Comparison of ENCODE assay signal across 15 cellular contexts in the genomic region with DNA sequence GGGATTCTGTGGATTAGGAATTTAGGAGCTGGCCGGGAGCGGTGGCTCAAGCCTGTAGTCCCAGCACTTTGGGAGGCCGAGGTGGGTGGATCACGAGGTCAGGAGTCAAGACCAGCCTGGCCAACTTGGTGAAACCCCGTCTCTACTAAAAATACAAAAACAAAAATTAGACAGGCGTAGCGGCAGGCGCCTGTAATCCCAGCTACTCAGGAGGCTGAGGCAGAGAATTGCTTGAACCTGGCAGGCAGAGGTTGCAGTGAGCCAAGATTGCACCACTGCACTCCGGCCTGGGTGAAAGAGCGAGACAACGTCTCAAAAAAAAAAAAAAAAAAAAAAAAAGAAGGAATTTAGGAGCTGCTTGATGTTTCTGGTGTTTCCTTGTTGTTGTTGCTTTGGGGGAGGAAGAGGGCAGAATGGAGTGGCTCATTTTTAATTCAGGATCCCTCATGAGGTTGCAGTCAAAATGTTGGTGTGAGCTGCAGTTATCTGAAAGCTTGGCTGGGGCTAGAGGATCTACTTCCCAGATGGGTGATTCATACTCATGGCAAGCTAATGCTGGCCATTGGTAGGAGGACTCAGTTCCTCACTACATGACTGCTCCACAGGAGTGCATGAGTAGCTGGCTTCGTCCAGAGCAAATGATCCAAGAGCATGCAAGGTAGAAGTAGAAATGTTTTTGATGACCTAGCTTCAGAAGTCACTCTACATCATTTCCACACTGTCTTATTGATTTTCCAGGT. TPM values are rescaled to one million over a fixed set of nuclear protein-coding genes. Genes with fewer than 3 reads are reported as not detected.
DNase-seq lines count a peak whose midpoint lies in the region; ATAC-seq and TF ChIP-seq lines count a peak whose summit lies in the region.
"Had no signal": no experiment of that assay in that cellular context is flagged by ENCODE, and none has a peak within 500 bp of the region (broad histone marks: within the 10 kb centered on the region; RNA-seq: fewer than 3 reads in every experiment).

No MANE protein-coding gene starts in this region.

- H3K56ac ChIP-seq in IMR-90 (ENCODE audit: extremely low read depth, insufficient read depth, low read length), result no peak overlapping the region

- no peak overlapping the region for H4K8ac ChIP-seq in IMR-90 (ENCODE audit: low read depth in 2 of 2, low read length in 2 of 2)

- no peak for TF ChIP-seq POLR2A in IMR-90 (IDR thresholded peaks at IDR 0.05; ENCODE audit: low read depth, low read length)

- H3K9me1 ChIP-seq in IMR-90 (ENCODE audit: insufficient read depth, low read length), result 0 out of 2 replicates have a peak, but pooled peaks cover 6% of the 10 kb centered on the region

- H4K91ac ChIP-seq in IMR-90 (ENCODE audit: insufficient read depth, low read depth, low read length), result no peak overlapping the region

- H2AK5ac ChIP-seq in IMR-90 (ENCODE audit: low read depth, low read length), result no peak overlapping the region

- H3K9me3 Mint-ChIP-seq in naive thymus-derived CD8-positive, alpha-beta T cell, result no peaks in the 10 kb centered on the region
- H3K9me3 Mint-ChIP-seq: CD4-positive, alpha-beta T cell; natural killer cell treated with Interleukin-12 subunit alpha and Interleukin-12 subunit beta and Interleukin-15 and Interleukin-18, amount 100 ng/mL, for 72 hours; stimulated activated naive CD8-positive, alpha-beta T cell treated with anti-CD3 and anti-CD28 coated beads, Interleukin-15, amount 100 ng/mL, for 72 hours had no signal

- no peak overlapping the region for H2BK20ac ChIP-seq in IMR-90 (ENCODE audit: low read depth, low read length)

- no peak overlapping the region; the same call in 1 of the 2 replicates for H3K14ac ChIP-seq in IMR-90 (replicated peaks; ENCODE audit: low read depth, low read length)

- ATAC-seq in IMR-90 (ENCODE audit: low read depth), result peak; percentile 52
- ATAC-seq in left ventricle myocardium superior, result peak; percentile 75
- ATAC-seq in thoracic aorta (ENCODE audit: insufficient number of reproducible peaks, low FRiP score, low read depth), result no peak
- ATAC-seq in GM21786 (IDR thresholded peaks at IDR 0.05; ENCODE audit: unreplicated experiment), result no peak
- ATAC-seq in naive thymus-derived CD8-positive, alpha-beta T cell, result no peak

- H3K9ac ChIP-seq in IMR-90 (ENCODE audit: low read depth, low read length), result no peak overlapping the region

- no peak overlapping the region for H4K5ac ChIP-seq in IMR-90 (ENCODE audit: low read depth, low read length)

- no peak for TF ChIP-seq CTCF in IMR-90 (conservative IDR thresholded peaks at IDR 0.05; ENCODE audit: low read depth, low read length)
- TF ChIP-seq CTCF in astrocyte of the spinal cord (IDR thresholded peaks at IDR 0.05; ENCODE audit: low read depth, low read length), result no peak
- no peak for TF ChIP-seq CTCF in thoracic aorta (IDR thresholded peaks at IDR 0.05)

- peaks cover 3% of the 10 kb centered on the region; the same call in 1 of the 2 replicates for H3K4me1 ChIP-seq in IMR-90 (ENCODE audit: control insufficient read depth, insufficient read depth, low read length)
- H3K4me1 ChIP-seq in thoracic aorta (ENCODE audit: control insufficient read depth in 1 of 2, low read depth in 2 of 2), result peaks cover 0 to 8% of the 10 kb centered on the region in 2 donors
- H3K4me1 ChIP-seq: sigmoid colon had no signal

- no peak overlapping the region for H3K23ac ChIP-seq in IMR-90 (ENCODE audit: low read depth, low read length)

- CTCF ChIA-PET in IMR-90 (lab: Yijun Ruan, JAX), result interaction anchor here (0.6 to 0.9 kb wide), 2 partner anchors 40 to 779 kb away, joined by 3 read pairs; no protein-coding TSS in a partner anchor

- H3K18ac ChIP-seq in IMR-90 (ENCODE audit: low read depth, low read length), result no peak overlapping the region

- no peak overlapping the region for H2AK9ac ChIP-seq in IMR-90 (replicated peaks; ENCODE audit: low read depth, low read length, poor library complexity)

- H3K79me1 ChIP-seq in IMR-90 (ENCODE audit: low read depth in 1 of 2, low read length in 2 of 2), result no peaks in the 10 kb centered on the region

- no peaks in the 10 kb centered on the region for H4K20me1 ChIP-seq in IMR-90 (ENCODE audit: insufficient read depth, low read length)

- H3K36me3 ChIP-seq in IMR-90 (ENCODE audit: control insufficient read depth, insufficient read depth, low read length) (no peaks in the 10 kb centered on the region), thoracic aorta (no peaks in the 10 kb centered on the region)
- H3K36me3 ChIP-seq: sigmoid colon had no signal

- H3K27me3 ChIP-seq in IMR-90 (ENCODE audit: control insufficient read depth, insufficient read depth, low read length) (no peaks in the 10 kb centered on the region), thoracic aorta (replicated peaks; ENCODE audit: insufficient read depth) (no peaks in the 10 kb centered on the region)
- H3K27me3 ChIP-seq: sigmoid colon had no signal

- no peak overlapping the region for H2BK120ac ChIP-seq in IMR-90 (ENCODE audit: low read depth, low read length)

- peaks cover 0 to 5% (median 3%) of the 10 kb centered on the region in 5 donors for H3K27me3 Mint-ChIP-seq in naive thymus-derived CD8-positive, alpha-beta T cell
- H3K27me3 Mint-ChIP-seq: CD4-positive, alpha-beta T cell; stimulated activated naive CD8-positive, alpha-beta T cell treated with anti-CD3 and anti-CD28 coated beads, Interleukin-15, amount 100 ng/mL, for 72 hours had no signal

- H3K4me1 Mint-ChIP-seq in naive thymus-derived CD8-positive, alpha-beta T cell, result no peaks in the 10 kb centered on the region
- H3K4me1 Mint-ChIP-seq: stimulated activated naive CD8-positive, alpha-beta T cell treated with anti-CD3 and anti-CD28 coated beads, Interleukin-15, amount 100 ng/mL, for 72 hours had no signal

- WGBS in IMR-90 (ENCODE audit: extremely low coverage in 2 of 2, insufficient read length in 1 of 2), 2 experiments, result no CpG with 5 or more reads among the region's 12 CpGs

- intact Hi-C loops in IMR-90 (cut with micrococcal nuclease), result no loop called here
- intact Hi-C loops in left ventricle myocardium superior (cut with micrococcal nuclease), result loop anchor here (5.0 kb wide), 1 partner anchor 79 kb away; no protein-coding TSS in a partner anchor

- H3K27ac ChIP-seq in IMR-90 (ENCODE audit: insufficient read depth, low read length) (no peak overlapping the region), thoracic aorta (peak overlapping the region; percentile 42 to 67)
- H3K27ac ChIP-seq: sigmoid colon had no signal

- no peak overlapping the region for H3K4me2 ChIP-seq in IMR-90 (ENCODE audit: low read depth, low read length)

- no peak overlapping the region for H2AFZ ChIP-seq in IMR-90 (replicated peaks; ENCODE audit: low read length, poor library complexity)

- in situ Hi-C loops in IMR-90 (cut with MboI; ENCODE audit: low sequenced_read_pairs), result no loop called here
- in situ Hi-C loops in astrocyte of the spinal cord (cut with HindIII; ENCODE audit: low sequenced_read_pairs), result no loop called here

- POLR2A ChIA-PET in IMR-90 (lab: Charles Lee; ENCODE audit: unreplicated experiment), result no interaction called here
- POLR2A ChIA-PET in naive thymus-derived CD8-positive, alpha-beta T cell (lab: Charles Lee), result no interaction called here

- H3K36me3 Mint-ChIP-seq in naive thymus-derived CD8-positive, alpha-beta T cell, result no peaks in the 10 kb centered on the region
- H3K36me3 Mint-ChIP-seq: natural killer cell treated with Interleukin-12 subunit alpha and Interleukin-12 subunit beta and Interleukin-15 and Interleukin-18, amount 100 ng/mL, for 72 hours had no signal

- H3K4ac ChIP-seq in IMR-90 (ENCODE audit: low read depth, low read length), result no peak overlapping the region

- dilution Hi-C loops in IMR-90 (cut with HindIII; ENCODE audit: low sequenced_read_pairs, unreplicated experiment), result no loop called here

- BruUV-seq in IMR-90 (replicated peaks; lab: Mats Ljungman, UMichigan), result no TSS peak

- H3K4me3 ChIP-seq in IMR-90 (ENCODE audit: insufficient read depth, low read depth, low read length), result no peak overlapping the region
- no peak overlapping the region for H3K4me3 ChIP-seq in astrocyte of the spinal cord (ENCODE audit: low read depth, low read length)
- no peak overlapping the region for H3K4me3 ChIP-seq in thoracic aorta
- H3K4me3 ChIP-seq: sigmoid colon had no signal

- DNase-seq in IMR-90 (peak; percentile 58), astrocyte of the spinal cord (ENCODE audit: low read depth, low spot score) (peak; percentile 74), left ventricle myocardium superior (no peak), thoracic aorta (ENCODE audit: low spot score) (no peak), occipital lobe (lab: John Stamatoyannopoulos, UW) (no peak)
- DNase-seq in naive thymus-derived CD8-positive, alpha-beta T cell, result no peak
- DNase-seq: activated CD4-positive, CD25-positive, alpha-beta regulatory T cell treated with anti-CD3 and anti-CD28 coated beads, Interleukin-2, amount 50 U/mL, for 72 hours; amniotic stem cell; NCI-H1048; NCI-H345; sigmoid colon had no signal

- H2BK5ac ChIP-seq in IMR-90 (ENCODE audit: low read depth, low read length, poor library complexity, severe bottlenecking), result no peak overlapping the region

- TF ChIP-seq RAD21 in IMR-90 (IDR thresholded peaks at IDR 0.05; ENCODE audit: low read length), result no peak

- H2BK15ac ChIP-seq in IMR-90 (ENCODE audit: low read depth, low read length), result no peak overlapping the region

- H3K9me3 ChIP-seq in IMR-90 (ENCODE audit: control insufficient read depth, insufficient read depth, low read length), result no peaks in the 10 kb centered on the region
- no peaks in the 10 kb centered on the region for H3K9me3 ChIP-seq in thoracic aorta
- H3K9me3 ChIP-seq: sigmoid colon had no signal

- peak overlapping the region in 1 of 10 donors; percentile 67 for H3K27ac Mint-ChIP-seq in naive thymus-derived CD8-positive, alpha-beta T cell
- H3K27ac Mint-ChIP-seq: CD4-positive, alpha-beta T cell; natural killer cell treated with Interleukin-12 subunit alpha and Interleukin-12 subunit beta and Interleukin-15 and Interleukin-18, amount 100 ng/mL, for 72 hours had no signal

- no peak overlapping the region for H3K4me3 Mint-ChIP-seq in naive thymus-derived CD8-positive, alpha-beta T cell
- H3K4me3 Mint-ChIP-seq: CD4-positive, alpha-beta T cell; natural killer cell treated with Interleukin-12 subunit alpha and Interleukin-12 subunit beta and Interleukin-15 and Interleukin-18, amount 100 ng/mL, for 72 hours; stimulated activated naive CD8-positive, alpha-beta T cell treated with anti-CD3 and anti-CD28 coated beads, Interleukin-15, amount 100 ng/mL, for 72 hours had no signal

TF ChIP-seq in IMR-90, 13 proteins besides CTCF, POLR2A, EP300 and RAD21 (continues in another document):
- TF ChIP-seq RCOR1 (IDR thresholded peaks at IDR 0.05; ENCODE audit: insufficient replicate concordance, low read length), result no peak

RNA-seq across cellular contexts. Expression of a gene that starts 26.5 kb away (rescaled TPM):
- total RNA-seq in IMR-90 (2012; rRNA removed), result 32.6 and 32.8 TPM in 2 replicates
- polyA plus RNA-seq in IMR-90 (2012; rRNA removed), result 12.0 and 13.8 TPM in 2 replicates
- polyA plus RNA-seq in IMR-90 (2012; cell fraction: cytosol; rRNA removed), result 8.9 and 11.1 TPM in 2 replicates
- 15.7 and 33.1 TPM in 2 replicates for polyA plus RNA-seq in IMR-90 (2012; cell fraction: nucleus; rRNA removed; ENCODE audit: low replicate concordance)
- total RNA-seq in left ventricle myocardium superior, result 24.4 TPM
- total RNA-seq in thoracic aorta, result 10 to 100 TPM; 23.7 to 63.8 TPM
- total RNA-seq in occipital lobe, result 44.3 TPM
- total RNA-seq in naive thymus-derived CD8-positive, alpha-beta T cell, result 10 to 100 TPM; 61.2 to 65.7 TPM
- polyA plus RNA-seq in naive thymus-derived CD8-positive, alpha-beta T cell, result 10 to 100 TPM; 45.8 to 52.8 (median 47.8) TPM

Comparison
In these comparisons a context has a peak if more than half of its experiments do, and no peak if none do; other contexts are left out.
1. ATAC-seq: peak in IMR-90 (single experiment) and left ventricle myocardium superior (single experiment); none in thoracic aorta (single experiment), GM21786 (single experiment) and naive thymus-derived CD8-positive, alpha-beta T cell (0 of 2).
2. DNase-seq: peak in IMR-90 (single experiment) and astrocyte of the spinal cord (single experiment); none in left ventricle myocardium superior (single experiment), thoracic aorta (single experiment), occipital lobe (single experiment) and naive thymus-derived CD8-positive, alpha-beta T cell (0 of 10).